3 cellular contexts compared by ENCODE assay signal in the genomic region with DNA sequence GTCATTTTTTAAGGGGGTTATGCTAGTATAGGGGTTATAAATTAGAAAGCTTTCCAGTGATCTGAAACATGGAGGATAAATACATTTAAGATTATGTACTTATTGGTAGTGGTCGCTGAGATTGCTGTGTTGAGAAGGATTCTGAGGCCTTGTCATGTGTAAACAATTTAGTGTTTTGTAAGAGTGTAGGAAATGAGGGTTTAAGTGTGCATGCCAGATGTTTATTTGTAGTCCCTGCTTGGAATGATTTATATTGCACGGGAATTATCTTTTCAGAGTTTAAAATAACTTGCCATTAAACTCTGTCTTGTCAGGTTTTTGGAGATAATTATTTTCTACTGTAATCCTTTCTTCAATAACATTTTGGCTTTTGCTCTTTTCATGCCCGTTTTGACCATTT.
TF ChIP-seq lines count a peak whose summit lies in the region.

No MANE protein-coding gene starts in this region.

TF ChIP-seq in liver, 16 proteins besides CTCF, POLR2A, EP300 and RAD21:
- TF ChIP-seq RXRA (IDR thresholded peaks at IDR 0.05) (no peak), YY1 (IDR thresholded peaks at IDR 0.05) (peak; percentile 6)

TF ChIP-seq in HepG2, 621 proteins besides CTCF, POLR2A, EP300 and RAD21:
- no peak for TF ChIP-seq ZNF619 (CRISPR knock-in tag; IDR thresholded peaks at IDR 0.05)
- no peak for TF ChIP-seq ZNF225 (CRISPR knock-in tag; IDR thresholded peaks at IDR 0.05)
- TF ChIP-seq TGIF2 (CRISPR knock-in tag; IDR thresholded peaks at IDR 0.05): no peak

TF ChIP-seq in IMR-90, 13 proteins besides CTCF, POLR2A, EP300 and RAD21:
- TF ChIP-seq BHLHE40 (IDR thresholded peaks at IDR 0.05; ENCODE audit: low read depth, low read length) (no peak), RFX5 (IDR thresholded peaks at IDR 0.05; ENCODE audit: low read depth, low read length) (no peak), CHD1 (IDR thresholded peaks at IDR 0.05; ENCODE audit: low read depth, low read length) (no peak), MAZ (IDR thresholded peaks at IDR 0.05; ENCODE audit: borderline replicate concordance, low read depth, low read length) (no peak)
- TF ChIP-seq, protein P1, sequence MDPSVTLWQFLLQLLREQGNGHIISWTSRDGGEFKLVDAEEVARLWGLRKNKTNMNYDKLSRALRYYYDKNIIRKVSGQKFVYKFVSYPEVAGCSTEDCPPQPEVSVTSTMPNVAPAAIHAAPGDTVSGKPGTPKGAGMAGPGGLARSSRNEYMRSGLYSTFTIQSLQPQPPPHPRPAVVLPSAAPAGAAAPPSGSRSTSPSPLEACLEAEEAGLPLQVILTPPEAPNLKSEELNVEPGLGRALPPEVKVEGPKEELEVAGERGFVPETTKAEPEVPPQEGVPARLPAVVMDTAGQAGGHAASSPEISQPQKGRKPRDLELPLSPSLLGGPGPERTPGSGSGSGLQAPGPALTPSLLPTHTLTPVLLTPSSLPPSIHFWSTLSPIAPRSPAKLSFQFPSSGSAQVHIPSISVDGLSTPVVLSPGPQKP (IDR thresholded peaks at IDR 0.05; ENCODE audit: borderline replicate concordance, low read depth, low read length): no peak
